In genomic region chr3:153130312-153130977, GRCh38 we compare ENCODE assay signal across 7 cellular contexts. TPM values are rescaled to one million over a fixed set of nuclear protein-coding genes. Genes with fewer than 3 reads are reported as not detected.
DNase-seq lines count a peak whose midpoint lies in the region; ATAC-seq and TF ChIP-seq lines count a peak whose summit lies in the region.

No MANE protein-coding gene starts in this region.

- POLR2A ChIA-PET in SK-N-SH (lab: Yijun Ruan, JAX): no interaction called here

- peaks cover 0 to 13% of the 10 kb centered on the region in 2 experiments; a peak in 1 of 4 replicates for H3K4me1 ChIP-seq in SK-N-SH (ENCODE audit: control insufficient read depth in 1 of 2, insufficient read depth in 2 of 2, low read depth in 1 of 2, low read length in 1 of 2)
- no peaks in the 10 kb centered on the region for H3K4me1 ChIP-seq in esophagus muscularis mucosa

- DNase-seq in SK-N-SH (no peak), smooth muscle cell of the brain vasculature (ENCODE audit: low read depth, low spot score) (peak; percentile 40), esophagus muscularis mucosa (ENCODE audit: extremely low spot score) (no peak)
- DNase-seq in activated effector memory CD4-positive, alpha-beta T cell treated with anti-CD3 and anti-CD28 coated beads, Interleukin-2, amount 50 U/mL, for 16 hours: no peak
- no peak for DNase-seq in activated effector memory CD4-positive, alpha-beta T cell treated with Interleukin-2 at 50 U/mL for 16 hours

- no peak overlapping the region for H3K4me3 ChIP-seq in SK-N-SH (ENCODE audit: low read depth in 2 of 2, low read length in 1 of 2)
- H3K4me3 ChIP-seq in esophagus muscularis mucosa: no peak overlapping the region

- intact Hi-C loops in esophagus muscularis mucosa (cut with DNase I): no loop called here

- TF ChIP-seq EP300 in SK-N-SH (IDR thresholded peaks at IDR 0.05; ENCODE audit: borderline replicate concordance in 1 of 2, low read depth in 1 of 2, low read length in 1 of 2) (peak in 1 of 2 experiments; percentile 41; a peak in 1 of 4 replicates), esophagus muscularis mucosa (IDR thresholded peaks at IDR 0.05) (no peak)

- peaks cover 19% of the 10 kb centered on the region for H3F3A ChIP-seq in SK-N-SH (replicated peaks; ENCODE audit: insufficient read depth)

- H3K9me2 ChIP-seq in SK-N-SH: no peaks in the 10 kb centered on the region

- TF ChIP-seq RAD21 in SK-N-SH (IDR thresholded peaks at IDR 0.05; ENCODE audit: low read length): no peak

- no peaks in the 10 kb centered on the region for H3K36me3 ChIP-seq in SK-N-SH (replicated peaks in 1 of 2; ENCODE audit: control insufficient read depth in 1 of 2, insufficient read depth in 2 of 2, low read length in 1 of 2)
- no peaks in the 10 kb centered on the region for H3K36me3 ChIP-seq in esophagus muscularis mucosa

- ATAC-seq in GM19372 (IDR thresholded peaks at IDR 0.05; ENCODE audit: low read depth, unreplicated experiment) (peak; percentile 92), HG03060 (IDR thresholded peaks at IDR 0.05; ENCODE audit: low read depth, unreplicated experiment) (peak; percentile 97)

- no peak for TF ChIP-seq POLR2A in esophagus muscularis mucosa (IDR thresholded peaks at IDR 0.05; ENCODE audit: low read depth)

- H3K79me2 ChIP-seq in SK-N-SH (ENCODE audit: insufficient read depth): no peaks in the 10 kb centered on the region

- CTCF ChIA-PET in SK-N-SH (lab: Yijun Ruan, JAX): interaction anchor here (0.7 kb wide), 1 partner anchor 9 kb away, joined by 3 read pairs; no protein-coding TSS in a partner anchor

- H3K9me3 ChIP-seq in SK-N-SH: no peaks in the 10 kb centered on the region
- no peaks in the 10 kb centered on the region for H3K9me3 ChIP-seq in esophagus muscularis mucosa

- H3K4me2 ChIP-seq in SK-N-SH: peak overlapping the region; percentile 46; the same call in 1 of the 2 replicates

- H4K20me1 ChIP-seq in SK-N-SH (ENCODE audit: insufficient read depth): no peaks in the 10 kb centered on the region

- TF ChIP-seq CTCF in SK-N-SH (IDR thresholded peaks at IDR 0.05): no peak
- no peak for TF ChIP-seq CTCF in esophagus muscularis mucosa (IDR thresholded peaks at IDR 0.05)

- H2AFZ ChIP-seq in SK-N-SH (ENCODE audit: low read depth): no peak overlapping the region

- no peaks in the 10 kb centered on the region for H3K27me3 ChIP-seq in SK-N-SH (ENCODE audit: insufficient read depth)
- H3K27me3 ChIP-seq in esophagus muscularis mucosa: no peaks in the 10 kb centered on the region

- WGBS in SK-N-SH (ENCODE audit: low lambda C conversion rate): 56% methylated on average over 2 of the region's 2 CpGs
- WGBS in esophagus muscularis mucosa: 79% methylated on average over 2 of the region's 2 CpGs

- H3K27ac ChIP-seq in SK-N-SH (ENCODE audit: low read depth in 2 of 2, low read length in 1 of 2) (peak overlapping the region in 1 of 2 experiments; percentile 86; a peak in 2 of 4 replicates), esophagus muscularis mucosa (replicated peaks in 1 of 4) (no peak overlapping the region)

- H3K9ac ChIP-seq in SK-N-SH: peak overlapping the region; percentile 9; the same call in 1 of the 2 replicates

TF ChIP-seq in SK-N-SH, 30 proteins besides CTCF, POLR2A, EP300 and RAD21:
- TF ChIP-seq SMC3 (IDR thresholded peaks at IDR 0.05; ENCODE audit: low read depth, low read length): no peak
- TF ChIP-seq FOSL2 (IDR thresholded peaks at IDR 0.05; ENCODE audit: borderline replicate concordance, low read depth): peak; percentile 77
- peak; percentile 47; the same call in 1 of the 2 replicates for TF ChIP-seq TEAD4 (IDR thresholded peaks at IDR 0.05; ENCODE audit: borderline replicate concordance, insufficient read depth)
- no peak for TF ChIP-seq NRF1 (IDR thresholded peaks at IDR 0.05; ENCODE audit: low read depth, low read length)
- TF ChIP-seq USF2 (IDR thresholded peaks at IDR 0.05; ENCODE audit: borderline replicate concordance, low read depth, low read length): no peak
- TF ChIP-seq FOXJ3 (CRISPR knock-in tag; IDR thresholded peaks at IDR 0.05): no peak
- peak; percentile 84 for TF ChIP-seq JUND (IDR thresholded peaks at IDR 0.05)
- TF ChIP-seq ZBTB33 (IDR thresholded peaks at IDR 0.05; ENCODE audit: borderline replicate concordance, low read depth): no peak
- peak; percentile 33 for TF ChIP-seq PBX3 (IDR thresholded peaks at IDR 0.05)
- TF ChIP-seq MEF2A (IDR thresholded peaks at IDR 0.05; ENCODE audit: borderline replicate concordance, low read depth): 0 out of 2 replicates have a peak, but pooled peaks have one; percentile 8
- TF ChIP-seq TCF12 (IDR thresholded peaks at IDR 0.05): peak; percentile 51
- no peak for TF ChIP-seq TAF1 (IDR thresholded peaks at IDR 0.05; ENCODE audit: borderline replicate concordance, low read depth, low read length)
- no peak for TF ChIP-seq FOXM1 (IDR thresholded peaks at IDR 0.05; ENCODE audit: low read depth)

RNA-seq across cellular contexts. Expression of gene RAP2B, which starts 31.6 kb away (rescaled TPM):
- 5.8 and 7.3 TPM in 2 replicates for polyA plus RNA-seq in SK-N-SH (2012; rRNA removed)
- 5.4 and 6.4 TPM in 2 replicates for polyA plus RNA-seq in SK-N-SH (2012; cell fraction: cytosol; rRNA removed)
- polyA plus RNA-seq in SK-N-SH (2012; cell fraction: nucleus; rRNA removed): 2.3 and 2.6 TPM in 2 replicates
- 10 to 100 TPM; 11.0 to 16.1 (median 11.2) TPM for total RNA-seq in esophagus muscularis mucosa
